In the genomic region with DNA sequence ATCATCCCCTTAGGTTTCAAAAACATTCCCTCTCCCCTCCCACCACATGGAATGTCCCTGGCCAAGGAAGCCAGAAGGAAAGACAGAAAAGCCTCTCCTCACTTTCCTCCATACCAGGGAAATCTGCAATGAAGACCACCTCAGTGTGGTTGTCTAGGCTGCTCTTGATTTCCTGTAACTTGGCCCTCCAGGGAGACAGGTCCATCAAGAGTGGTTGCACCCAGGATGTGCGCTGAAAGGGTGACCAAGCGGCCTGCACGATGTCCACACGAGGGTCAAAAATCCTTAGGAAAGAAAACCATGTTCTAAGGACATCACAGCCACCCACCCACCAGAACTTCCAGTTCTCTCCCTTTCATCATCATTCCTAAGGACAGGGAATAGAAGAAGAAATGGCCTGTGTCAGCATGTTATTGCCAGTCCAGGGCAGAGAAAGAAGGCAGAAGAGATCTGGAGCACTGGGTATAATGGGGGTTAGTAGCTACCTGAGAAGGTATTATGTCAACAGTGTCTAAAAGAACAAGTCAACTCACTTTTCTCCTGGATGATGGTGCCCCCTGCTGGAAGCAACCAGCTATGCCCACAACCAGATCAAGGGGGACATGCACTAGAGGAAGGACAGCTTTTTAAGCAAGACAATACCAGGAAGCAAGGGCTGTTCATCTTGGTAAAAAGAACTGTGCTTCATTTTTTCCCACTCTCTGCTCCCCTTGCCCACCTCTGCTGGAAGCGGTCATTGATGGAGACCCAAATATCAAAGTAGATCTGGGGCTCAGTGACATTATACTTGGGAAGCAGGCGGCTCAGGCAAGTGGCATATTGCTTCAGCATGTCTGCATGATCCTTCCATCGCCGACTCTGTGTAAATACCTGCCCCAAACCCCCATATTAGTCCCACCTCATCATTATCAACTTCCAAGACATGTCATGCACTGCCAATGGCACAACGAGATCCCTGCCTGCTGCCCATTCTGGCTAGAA, we compare ENCODE assay signal across 8 cellular contexts. TPM values are rescaled to one million over a fixed set of nuclear protein-coding genes. Genes with fewer than 3 reads are reported as not detected.
DNase-seq lines count a peak whose midpoint lies in the region; ATAC-seq and TF ChIP-seq lines count a peak whose summit lies in the region.

No MANE protein-coding gene starts in this region.

- peaks cover 11% of the 10 kb centered on the region for H3K27me3 Mint-ChIP-seq in GM23338 (ENCODE audit: insufficient read depth, low read depth, poor library complexity)
- H3K27me3 Mint-ChIP-seq in activated naive CD8-positive, alpha-beta T cell = no peaks in the 10 kb centered on the region

- H3K27ac ChIP-seq in GM23338 (ENCODE audit: low read depth) (no peak overlapping the region), psoas muscle (peak overlapping the region; percentile 10)

- H2AFZ ChIP-seq in GM23338 = no peak overlapping the region

- H3K9me2 ChIP-seq in GM23338 (ENCODE audit: insufficient read depth) = no peaks in the 10 kb centered on the region

- no peak overlapping the region for H3K27ac Mint-ChIP-seq in GM23338
- H3K27ac Mint-ChIP-seq in activated naive CD8-positive, alpha-beta T cell = peak overlapping the region; percentile 34

- H3K36me3 ChIP-seq in GM23338 (ENCODE audit: insufficient read depth) = peaks cover 34% of the 10 kb centered on the region
- peaks cover 6 to 86% of the 10 kb centered on the region in 2 donors for H3K36me3 ChIP-seq in psoas muscle (ENCODE audit: insufficient read depth in 1 of 2, low read depth in 1 of 2)

- H3K4me3 ChIP-seq in GM23338 (no peak overlapping the region), psoas muscle (no peak overlapping the region)

- no peak overlapping the region; the same call in 2 of the 3 replicates for H3K4me3 Mint-ChIP-seq in GM23338
- H3K4me3 Mint-ChIP-seq in activated naive CD8-positive, alpha-beta T cell = no peak overlapping the region

- H3F3A ChIP-seq in GM23338 (replicated peaks; ENCODE audit: low read depth) = peaks cover 7% of the 10 kb centered on the region

- H3K4me2 ChIP-seq in GM23338 = no peak overlapping the region

- H3K79me2 ChIP-seq in GM23338 (replicated peaks; ENCODE audit: insufficient read depth) = no peaks in the 10 kb centered on the region

- 65 to 71% (median 66%) methylated on average over 9 of the region's 9 CpGs for WGBS in psoas muscle, 3 donors

- peaks cover 7% of the 10 kb centered on the region; the same call in 2 of the 3 replicates for H3K4me1 Mint-ChIP-seq in GM23338
- H3K4me1 Mint-ChIP-seq in activated naive CD8-positive, alpha-beta T cell (ENCODE audit: low read depth) = peaks cover 4% of the 10 kb centered on the region

- no peaks in the 10 kb centered on the region for H3K27me3 ChIP-seq in GM23338 (ENCODE audit: insufficient read depth)
- H3K27me3 ChIP-seq in psoas muscle (ENCODE audit: insufficient read depth in 3 of 3, low read length in 2 of 3) = no peaks in the 10 kb centered on the region

- H3K4me1 ChIP-seq in GM23338 (ENCODE audit: insufficient read depth) (no peaks in the 10 kb centered on the region), psoas muscle (peaks cover 17% of the 10 kb centered on the region)

- intact Hi-C loops in Right ventricle myocardium superior (cut with DNase I) = loop anchor here (2.0 kb wide), 1 partner anchor 131 kb away; no protein-coding TSS in a partner anchor
- intact Hi-C loops in psoas muscle (cut with DNase I) = loop anchor here (1.0 to 2.0 kb wide), 2 partner anchors 131 to 132 kb away; no protein-coding TSS in a partner anchor

- TF ChIP-seq CTCF in GM23338 (conservative IDR thresholded peaks at IDR 0.05; ENCODE audit: low read depth in 2 of 2) (peak; percentile 94 to 95), psoas muscle (IDR thresholded peaks at IDR 0.05) (peak; percentile 92)

- 0 out of 2 replicates have a peak, but pooled peaks cover 4% of the 10 kb centered on the region for H4K20me1 ChIP-seq in GM23338 (replicated peaks; ENCODE audit: insufficient read depth)

- peak; percentile 73 for ATAC-seq in GM23338
- peak; percentile 76 for ATAC-seq in Right ventricle myocardium superior (ENCODE audit: poor library complexity)
- ATAC-seq in psoas muscle = peak; percentile 31 to 80 (median 64)
- ATAC-seq in HG02884 (IDR thresholded peaks at IDR 0.05; ENCODE audit: unreplicated experiment) = no peak

- H3K9me3 ChIP-seq in psoas muscle = no peaks in the 10 kb centered on the region

- peak; percentile 77 for DNase-seq in DMS153 (lab: John Stamatoyannopoulos, UW)
- peak; percentile 92 for DNase-seq in GM23338 (ENCODE audit: low spot score)
- DNase-seq in NCI-H128 (lab: John Stamatoyannopoulos, UW; ENCODE audit: unreplicated experiment) = peak; percentile 63
- DNase-seq in SW 1271 (lab: John Stamatoyannopoulos, UW) = peak; percentile 31 to 68
- peak; percentile 84 for DNase-seq in Right ventricle myocardium superior
- DNase-seq in psoas muscle = peak; percentile 79 to 86

- no peaks in the 10 kb centered on the region; the same call in 2 of the 3 replicates for H3K9me3 Mint-ChIP-seq in GM23338
- no peaks in the 10 kb centered on the region for H3K9me3 Mint-ChIP-seq in activated naive CD8-positive, alpha-beta T cell (ENCODE audit: low read depth)

- H3K36me3 Mint-ChIP-seq in GM23338 (ENCODE audit: low read depth) = peaks cover 60% of the 10 kb centered on the region
- peaks cover 4% of the 10 kb centered on the region for H3K36me3 Mint-ChIP-seq in activated naive CD8-positive, alpha-beta T cell

TF ChIP-seq in GM23338, 12 proteins besides CTCF, POLR2A, EP300 and RAD21:
- no peak for TF ChIP-seq CREB1 (CRISPR knock-in tag; IDR thresholded peaks at IDR 0.05; ENCODE audit: low read depth)
- no peak for TF ChIP-seq EZH2phosphoT487 (IDR thresholded peaks at IDR 0.05; ENCODE audit: unreplicated experiment)
- 0 out of 2 replicates have a peak, but pooled peaks have one; percentile 21 for TF ChIP-seq POLR2AphosphoS5 (IDR thresholded peaks at IDR 0.05; ENCODE audit: low read depth)
TF ChIP-seq in GM23338: peak in this region for 1.

RNA-seq across cellular contexts. Expression of gene GGCX, which starts 9.3 kb away (rescaled TPM):
- total RNA-seq in GM23338 (2014; rRNA removed; shearing (Covaris generic)) = 30.8 and 36.2 TPM in 2 replicates
- 14.4 and 15.3 TPM in 2 replicates for polyA plus RNA-seq in GM23338 (2016; fragmentation: Nextera tagmentation; extraction: Ambion mirVana)
- 25.1 TPM for total RNA-seq in Right ventricle myocardium superior
- 10 to 100 TPM; 20.1 to 25.3 (median 22.1) TPM for total RNA-seq in psoas muscle
- polyA plus RNA-seq in psoas muscle = 10 to 100 TPM; 19.0 to 35.6 (median 30.7) TPM

RNA-seq across cellular contexts. Expression of gene MAT2A, which starts 13.0 kb away (rescaled TPM):
- total RNA-seq in GM23338 (2014; rRNA removed; shearing (Covaris generic)) = 206 and 232 TPM in 2 replicates
- polyA plus RNA-seq in GM23338 (2016; fragmentation: Nextera tagmentation; extraction: Ambion mirVana) = 74.4 and 105 TPM in 2 replicates
- total RNA-seq in Right ventricle myocardium superior = 116 TPM
- 100 to 1,000 TPM; 127 to 356 (median 183) TPM for total RNA-seq in psoas muscle
- polyA plus RNA-seq in psoas muscle = 100 to 1,000 TPM in 2 of 3 donors, 10 to 100 TPM in 1; 55.9 to 252 (median 134) TPM

RNA-seq across cellular contexts. Expression of gene VAMP8, which starts 25.4 kb away (rescaled TPM):
- 16.3 and 17.4 TPM in 2 replicates for total RNA-seq in GM23338 (2014; rRNA removed; shearing (Covaris generic))
- polyA plus RNA-seq in GM23338 (2016; fragmentation: Nextera tagmentation; extraction: Ambion mirVana) (71.7 and 73.0 TPM in 2 replicates), psoas muscle (10 to 100 TPM; 16.6 to 25.4 (median 23.2) TPM)
- total RNA-seq in Right ventricle myocardium superior (16.9 TPM), psoas muscle (10 to 100 TPM; 11.7 to 15.7 (median 12.4) TPM)

RNA-seq across cellular contexts. Expression of gene VAMP5, which starts 32.2 kb away (rescaled TPM):
- 0.87 and 2.6 TPM in 2 replicates for total RNA-seq in GM23338 (2014; rRNA removed; shearing (Covaris generic))
- polyA plus RNA-seq in GM23338 (2016; fragmentation: Nextera tagmentation; extraction: Ambion mirVana) (5.5 and 7.8 TPM in 2 replicates), psoas muscle (100 to 1,000 TPM; 106 to 149 (median 128) TPM)
- total RNA-seq in Right ventricle myocardium superior (56.3 TPM), psoas muscle (10 to 100 TPM; 58.1 to 95.0 (median 83.2) TPM)

RNA-seq across cellular contexts. Expression of gene RNF181, which starts 43.6 kb away (rescaled TPM):
- total RNA-seq in GM23338 (2014; rRNA removed; shearing (Covaris generic)) = 114 and 145 TPM in 2 replicates
- 260 and 276 TPM in 2 replicates for polyA plus RNA-seq in GM23338 (2016; fragmentation: Nextera tagmentation; extraction: Ambion mirVana)
- 74.5 TPM for total RNA-seq in Right ventricle myocardium superior
- 100 to 1,000 TPM in 1 of 4 donors, 10 to 100 TPM in 3; 84.7 to 107 (median 90.0) TPM for total RNA-seq in psoas muscle
- polyA plus RNA-seq in psoas muscle = 100 to 1,000 TPM; 156 to 212 (median 184) TPM
